In the genomic region with DNA sequence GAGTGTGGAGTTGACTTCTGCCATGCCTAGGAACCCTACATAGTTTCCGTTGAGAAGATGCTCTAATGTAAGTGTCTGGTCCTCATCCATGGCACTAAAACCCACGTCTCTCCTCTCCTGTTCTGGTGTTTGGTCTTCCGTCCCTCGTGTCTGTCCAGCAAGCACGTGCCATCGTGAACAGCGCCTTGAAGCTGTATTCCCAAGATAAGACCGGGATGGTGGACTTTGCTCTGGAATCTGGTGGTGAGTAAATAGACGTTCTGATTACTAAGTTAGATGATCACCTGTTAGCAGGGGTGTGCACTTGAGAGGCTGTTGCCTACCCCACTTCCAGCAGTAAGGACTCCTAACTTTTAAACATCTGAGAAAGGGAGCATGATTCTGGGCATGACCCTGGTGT, we compare ENCODE assay signal across 15 cellular contexts. TPM values are rescaled to one million over a fixed set of nuclear protein-coding genes. Genes with fewer than 3 reads are reported as not detected.
A peak's percentile ranks its signal among the peaks of the same experiment; 100 is the strongest.
DNase-seq lines count a peak whose midpoint lies in the region; ATAC-seq and TF ChIP-seq lines count a peak whose summit lies in the region.
"Had no signal": no experiment of that assay in that cellular context is flagged by ENCODE, and none has a peak within 500 bp of the region (broad histone marks: within the 10 kb centered on the region; RNA-seq: fewer than 3 reads in every experiment).

No MANE protein-coding gene starts in this region.

- H3K9me3 Mint-ChIP-seq in memory B cell = no peaks in the 10 kb centered on the region
- H3K9me3 Mint-ChIP-seq in stimulated activated naive B cell treated with anti-CD40 and anti-IgM and Interleukin-4, amounts not matched to agents 10 μg/mL and 1 μg/mL and 100 μg/mL, for 72 hours = no peaks in the 10 kb centered on the region
- H3K9me3 Mint-ChIP-seq in effector memory CD8-positive, alpha-beta T cell = no peaks in the 10 kb centered on the region

- no peaks in the 10 kb centered on the region for H3K4me1 Mint-ChIP-seq in memory B cell
- no peaks in the 10 kb centered on the region for H3K4me1 Mint-ChIP-seq in stimulated activated naive B cell treated with anti-CD40 and anti-IgM and Interleukin-4, amounts not matched to agents 10 μg/mL and 1 μg/mL and 100 μg/mL, for 72 hours
- no peaks in the 10 kb centered on the region for H3K4me1 Mint-ChIP-seq in effector memory CD8-positive, alpha-beta T cell (ENCODE audit: low read depth in 2 of 2)

- no peak overlapping the region for H3K4me3 Mint-ChIP-seq in memory B cell
- no peak overlapping the region for H3K4me3 Mint-ChIP-seq in stimulated activated naive B cell treated with anti-CD40 and anti-IgM and Interleukin-4, amounts not matched to agents 10 μg/mL and 1 μg/mL and 100 μg/mL, for 72 hours
- H3K4me3 Mint-ChIP-seq in effector memory CD8-positive, alpha-beta T cell = no peak overlapping the region

- H3K27ac Mint-ChIP-seq in memory B cell = peak overlapping the region; percentile 7
- peak overlapping the region; percentile 21 for H3K27ac Mint-ChIP-seq in stimulated activated naive B cell treated with anti-CD40 and anti-IgM and Interleukin-4, amounts not matched to agents 10 μg/mL and 1 μg/mL and 100 μg/mL, for 72 hours
- no peak overlapping the region for H3K27ac Mint-ChIP-seq in effector memory CD8-positive, alpha-beta T cell

- H3K9me3 ChIP-seq in colonic mucosa = no peaks in the 10 kb centered on the region

- H3K36me3 ChIP-seq in colonic mucosa = peaks cover 10% of the 10 kb centered on the region

- TF ChIP-seq CTCF in colonic mucosa (IDR thresholded peaks at IDR 0.05) = no peak

- H3K27ac ChIP-seq in colonic mucosa = no peak overlapping the region
- H3K27ac ChIP-seq: C4-2B, KMS-11 had no signal

- DNase-seq in HT-29 (ENCODE audit: low spot score) (peak; percentile 31), colonic mucosa (peak; percentile 75), memory B cell (ENCODE audit: low spot score in 2 of 2) (no peak), NCI-H1105 (lab: John Stamatoyannopoulos, UW) (no peak), RKO (ENCODE audit: low spot score) (no peak)
- DNase-seq in stimulated activated naive B cell treated with anti-CD40 and anti-IgM and Interleukin-4, amounts not matched to agents 10 μg/mL and 1 μg/mL and 100 μg/mL, for 72 hours = no peak
- no peak for DNase-seq in effector memory CD8-positive, alpha-beta T cell
- DNase-seq: AML-193, DMS79 treated with DMSO at 0.1 percent for 48 hours, NCI-H1436, NCI-H2029, NCI-H526 had no signal

- H3K27me3 Mint-ChIP-seq in memory B cell = no peaks in the 10 kb centered on the region
- no peaks in the 10 kb centered on the region for H3K27me3 Mint-ChIP-seq in stimulated activated naive B cell treated with anti-CD40 and anti-IgM and Interleukin-4, amounts not matched to agents 10 μg/mL and 1 μg/mL and 100 μg/mL, for 72 hours
- no peaks in the 10 kb centered on the region for H3K27me3 Mint-ChIP-seq in effector memory CD8-positive, alpha-beta T cell

- H3K9ac ChIP-seq in colonic mucosa (ENCODE audit: low read depth in 2 of 2, low read length in 2 of 2) = no peak overlapping the region
- H3K9ac ChIP-seq: KMS-11 had no signal

- H3K36me3 Mint-ChIP-seq in memory B cell = peaks cover 48% of the 10 kb centered on the region
- peaks cover 45 to 79% of the 10 kb centered on the region in 2 donors for H3K36me3 Mint-ChIP-seq in stimulated activated naive B cell treated with anti-CD40 and anti-IgM and Interleukin-4, amounts not matched to agents 10 μg/mL and 1 μg/mL and 100 μg/mL, for 72 hours
- peaks cover 42% of the 10 kb centered on the region for H3K36me3 Mint-ChIP-seq in effector memory CD8-positive, alpha-beta T cell (ENCODE audit: insufficient read depth)

- no peaks in the 10 kb centered on the region for H3K4me1 ChIP-seq in colonic mucosa

- intact Hi-C loops in colonic mucosa (cut with DNase I) = no loop called here

- no peaks in the 10 kb centered on the region for H3K27me3 ChIP-seq in colonic mucosa

- H3K4me3 ChIP-seq in colonic mucosa = no peak overlapping the region

- ATAC-seq in memory B cell (ENCODE audit: low read depth) = no peak
- ATAC-seq in stimulated activated naive B cell treated with anti-CD40 and anti-IgM and Interleukin-4, amounts not matched to agents 10 μg/mL and 1 μg/mL and 100 μg/mL, for 72 hours (replicated peaks) = no peak
- ATAC-seq in effector memory CD8-positive, alpha-beta T cell (replicated peaks) = no peak
- ATAC-seq in GM18909 (IDR thresholded peaks at IDR 0.05; ENCODE audit: poor library complexity, unreplicated experiment) = no peak

RNA-seq across cellular contexts. Expression of gene GET4, which starts 15.1 kb away (rescaled TPM):
- 228 and 253 TPM in 2 replicates for total RNA-seq in HT-29 (2014; rRNA removed; shearing (Covaris generic))
- total RNA-seq in colonic mucosa = 10 to 100 TPM; 33.0 to 35.9 TPM

RNA-seq across cellular contexts. Expression of gene SUN1, which starts 28.9 kb away (rescaled TPM):
- 145 and 200 TPM in 2 replicates for total RNA-seq in HT-29 (2014; rRNA removed; shearing (Covaris generic))
- 100 to 1,000 TPM; 122 to 158 TPM for total RNA-seq in colonic mucosa

Comparison
In these comparisons a context has a peak if more than half of its experiments do, and no peak if none do; other contexts are left out.
1. DNase-seq: peak in HT-29 (single experiment) and colonic mucosa (single experiment); none in memory B cell (0 of 2), stimulated activated naive B cell treated with anti-CD40 and anti-IgM and Interleukin-4, amounts not matched to agents 10 μg/mL and 1 μg/mL and 100 μg/mL, for 72 hours (single experiment), effector memory CD8-positive, alpha-beta T cell (0 of 3), NCI-H1105 (single experiment) and RKO (single experiment).
2. H3K27ac Mint-ChIP-seq: peak in memory B cell (single experiment) and stimulated activated naive B cell treated with anti-CD40 and anti-IgM and Interleukin-4, amounts not matched to agents 10 μg/mL and 1 μg/mL and 100 μg/mL, for 72 hours (single experiment); none in effector memory CD8-positive, alpha-beta T cell (0 of 2).